1 cellular context compared by ENCODE assay signal in the genomic region with DNA sequence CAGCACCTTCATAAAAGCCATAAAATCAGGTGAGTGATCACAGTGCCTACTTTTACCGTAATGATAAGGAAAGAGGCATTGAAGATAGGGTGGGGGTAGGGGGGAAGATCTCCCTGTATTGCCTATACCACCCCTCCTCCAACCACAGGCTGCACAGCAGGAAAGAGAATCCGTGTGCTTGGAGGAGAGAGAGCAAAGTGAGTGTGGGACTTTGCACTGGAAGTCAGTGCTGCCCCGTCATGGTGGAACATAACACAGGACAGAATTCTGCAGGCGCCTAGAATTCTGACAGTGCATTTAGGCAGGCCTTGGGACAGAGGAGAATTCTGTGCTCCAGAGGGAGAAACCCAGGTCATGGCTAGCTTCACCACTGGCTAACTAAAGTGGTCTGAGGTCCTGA.
TF ChIP-seq lines count a peak whose summit lies in the region.

No MANE protein-coding gene starts in this region.

TF ChIP-seq in GM23338, 12 proteins besides CTCF, POLR2A, EP300 and RAD21 (continued from another document):
- TF ChIP-seq, protein P1, sequence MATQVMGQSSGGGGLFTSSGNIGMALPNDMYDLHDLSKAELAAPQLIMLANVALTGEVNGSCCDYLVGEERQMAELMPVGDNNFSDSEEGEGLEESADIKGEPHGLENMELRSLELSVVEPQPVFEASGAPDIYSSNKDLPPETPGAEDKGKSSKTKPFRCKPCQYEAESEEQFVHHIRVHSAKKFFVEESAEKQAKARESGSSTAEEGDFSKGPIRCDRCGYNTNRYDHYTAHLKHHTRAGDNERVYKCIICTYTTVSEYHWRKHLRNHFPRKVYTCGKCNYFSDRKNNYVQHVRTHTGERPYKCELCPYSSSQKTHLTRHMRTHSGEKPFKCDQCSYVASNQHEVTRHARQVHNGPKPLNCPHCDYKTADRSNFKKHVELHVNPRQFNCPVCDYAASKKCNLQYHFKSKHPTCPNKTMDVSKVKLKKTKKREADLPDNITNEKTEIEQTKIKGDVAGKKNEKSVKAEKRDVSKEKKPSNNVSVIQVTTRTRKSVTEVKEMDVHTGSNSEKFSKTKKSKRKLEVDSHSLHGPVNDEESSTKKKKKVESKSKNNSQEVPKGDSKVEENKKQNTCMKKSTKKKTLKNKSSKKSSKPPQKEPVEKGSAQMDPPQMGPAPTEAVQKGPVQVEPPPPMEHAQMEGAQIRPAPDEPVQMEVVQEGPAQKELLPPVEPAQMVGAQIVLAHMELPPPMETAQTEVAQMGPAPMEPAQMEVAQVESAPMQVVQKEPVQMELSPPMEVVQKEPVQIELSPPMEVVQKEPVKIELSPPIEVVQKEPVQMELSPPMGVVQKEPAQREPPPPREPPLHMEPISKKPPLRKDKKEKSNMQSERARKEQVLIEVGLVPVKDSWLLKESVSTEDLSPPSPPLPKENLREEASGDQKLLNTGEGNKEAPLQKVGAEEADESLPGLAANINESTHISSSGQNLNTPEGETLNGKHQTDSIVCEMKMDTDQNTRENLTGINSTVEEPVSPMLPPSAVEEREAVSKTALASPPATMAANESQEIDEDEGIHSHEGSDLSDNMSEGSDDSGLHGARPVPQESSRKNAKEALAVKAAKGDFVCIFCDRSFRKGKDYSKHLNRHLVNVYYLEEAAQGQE (IDR thresholded peaks at IDR 0.05; ENCODE audit: unreplicated experiment) = no peak
- no peak for TF ChIP-seq EZH2 (IDR thresholded peaks at IDR 0.05; ENCODE audit: low read depth, unreplicated experiment)
- no peak for TF ChIP-seq EZH2phosphoT487 (IDR thresholded peaks at IDR 0.05; ENCODE audit: unreplicated experiment)
- TF ChIP-seq, protein P2, sequence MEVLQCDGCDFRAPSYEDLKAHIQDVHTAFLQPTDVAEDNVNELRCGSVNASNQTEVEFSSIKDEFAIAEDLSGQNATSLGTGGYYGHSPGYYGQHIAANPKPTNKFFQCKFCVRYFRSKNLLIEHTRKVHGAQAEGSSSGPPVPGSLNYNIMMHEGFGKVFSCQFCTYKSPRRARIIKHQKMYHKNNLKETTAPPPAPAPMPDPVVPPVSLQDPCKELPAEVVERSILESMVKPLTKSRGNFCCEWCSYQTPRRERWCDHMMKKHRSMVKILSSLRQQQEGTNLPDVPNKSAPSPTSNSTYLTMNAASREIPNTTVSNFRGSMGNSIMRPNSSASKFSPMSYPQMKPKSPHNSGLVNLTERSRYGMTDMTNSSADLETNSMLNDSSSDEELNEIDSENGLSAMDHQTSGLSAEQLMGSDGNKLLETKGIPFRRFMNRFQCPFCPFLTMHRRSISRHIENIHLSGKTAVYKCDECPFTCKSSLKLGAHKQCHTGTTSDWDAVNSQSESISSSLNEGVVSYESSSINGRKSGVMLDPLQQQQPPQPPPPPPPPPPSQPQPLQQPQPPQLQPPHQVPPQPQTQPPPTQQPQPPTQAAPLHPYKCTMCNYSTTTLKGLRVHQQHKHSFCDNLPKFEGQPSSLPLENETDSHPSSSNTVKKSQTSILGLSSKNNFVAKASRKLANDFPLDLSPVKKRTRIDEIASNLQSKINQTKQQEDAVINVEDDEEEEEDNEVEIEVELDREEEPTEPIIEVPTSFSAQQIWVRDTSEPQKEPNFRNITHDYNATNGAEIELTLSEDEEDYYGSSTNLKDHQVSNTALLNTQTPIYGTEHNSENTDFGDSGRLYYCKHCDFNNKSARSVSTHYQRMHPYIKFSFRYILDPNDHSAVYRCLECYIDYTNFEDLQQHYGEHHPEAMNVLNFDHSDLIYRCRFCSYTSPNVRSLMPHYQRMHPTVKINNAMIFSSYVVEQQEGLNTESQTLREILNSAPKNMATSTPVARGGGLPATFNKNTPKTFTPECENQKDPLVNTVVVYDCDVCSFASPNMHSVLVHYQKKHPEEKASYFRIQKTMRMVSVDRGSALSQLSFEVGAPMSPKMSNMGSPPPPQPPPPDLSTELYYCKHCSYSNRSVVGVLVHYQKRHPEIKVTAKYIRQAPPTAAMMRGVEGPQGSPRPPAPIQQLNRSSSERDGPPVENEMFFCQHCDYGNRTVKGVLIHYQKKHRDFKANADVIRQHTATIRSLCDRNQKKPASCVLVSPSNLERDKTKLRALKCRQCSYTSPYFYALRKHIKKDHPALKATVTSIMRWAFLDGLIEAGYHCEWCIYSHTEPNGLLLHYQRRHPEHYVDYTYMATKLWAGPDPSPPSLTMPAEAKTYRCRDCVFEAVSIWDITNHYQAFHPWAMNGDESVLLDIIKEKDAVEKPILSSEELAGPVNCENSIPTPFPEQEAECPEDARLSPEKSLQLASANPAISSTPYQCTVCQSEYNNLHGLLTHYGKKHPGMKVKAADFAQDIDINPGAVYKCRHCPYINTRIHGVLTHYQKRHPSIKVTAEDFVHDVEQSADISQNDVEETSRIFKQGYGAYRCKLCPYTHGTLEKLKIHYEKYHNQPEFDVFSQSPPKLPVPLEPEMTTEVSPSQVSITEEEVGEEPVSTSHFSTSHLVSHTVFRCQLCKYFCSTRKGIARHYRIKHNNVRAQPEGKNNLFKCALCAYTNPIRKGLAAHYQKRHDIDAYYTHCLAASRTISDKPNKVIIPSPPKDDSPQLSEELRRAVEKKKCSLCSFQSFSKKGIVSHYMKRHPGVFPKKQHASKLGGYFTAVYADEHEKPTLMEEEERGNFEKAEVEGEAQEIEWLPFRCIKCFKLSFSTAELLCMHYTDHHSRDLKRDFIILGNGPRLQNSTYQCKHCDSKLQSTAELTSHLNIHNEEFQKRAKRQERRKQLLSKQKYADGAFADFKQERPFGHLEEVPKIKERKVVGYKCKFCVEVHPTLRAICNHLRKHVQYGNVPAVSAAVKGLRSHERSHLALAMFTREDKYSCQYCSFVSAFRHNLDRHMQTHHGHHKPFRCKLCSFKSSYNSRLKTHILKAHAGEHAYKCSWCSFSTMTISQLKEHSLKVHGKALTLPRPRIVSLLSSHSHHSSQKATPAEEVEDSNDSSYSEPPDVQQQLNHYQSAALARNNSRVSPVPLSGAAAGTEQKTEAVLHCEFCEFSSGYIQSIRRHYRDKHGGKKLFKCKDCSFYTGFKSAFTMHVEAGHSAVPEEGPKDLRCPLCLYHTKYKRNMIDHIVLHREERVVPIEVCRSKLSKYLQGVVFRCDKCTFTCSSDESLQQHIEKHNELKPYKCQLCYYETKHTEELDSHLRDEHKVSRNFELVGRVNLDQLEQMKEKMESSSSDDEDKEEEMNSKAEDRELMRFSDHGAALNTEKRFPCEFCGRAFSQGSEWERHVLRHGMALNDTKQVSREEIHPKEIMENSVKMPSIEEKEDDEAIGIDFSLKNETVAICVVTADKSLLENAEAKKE (CRISPR knock-in tag; IDR thresholded peaks at IDR 0.05) = no peak
- TF ChIP-seq ZNF114 (CRISPR knock-in tag; IDR thresholded peaks at IDR 0.05) = no peak
- no peak for TF ChIP-seq ZNF331 (CRISPR knock-in tag; IDR thresholded peaks at IDR 0.05; ENCODE audit: low read depth)
- no peak for TF ChIP-seq JUNB (IDR thresholded peaks at IDR 0.05; ENCODE audit: unreplicated experiment)
